Comparison of ENCODE assay signal across 23 cellular contexts in the genomic region with DNA sequence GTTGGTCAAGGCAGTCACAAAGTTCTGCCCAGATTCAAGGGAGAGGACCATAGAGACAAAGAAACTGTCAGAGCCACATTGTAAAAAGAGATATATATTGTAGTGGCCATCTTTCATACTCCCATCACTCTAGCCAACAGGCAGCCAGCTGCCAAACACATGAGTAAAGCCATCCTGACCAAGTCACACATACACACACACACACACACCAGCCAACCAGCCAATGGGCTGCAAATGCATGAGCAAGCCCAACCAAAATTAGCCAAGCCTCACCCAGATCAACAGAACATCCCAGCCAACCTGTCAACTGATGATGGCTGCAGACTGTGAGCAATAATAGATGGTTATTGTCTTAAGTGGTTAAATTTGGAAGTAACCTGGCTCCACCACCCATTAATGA.
A peak's percentile ranks its signal among the peaks of the same experiment; 100 is the strongest.
DNase-seq lines count a peak whose midpoint lies in the region; ATAC-seq and TF ChIP-seq lines count a peak whose summit lies in the region.
"Had no signal": no experiment of that assay in that cellular context is flagged by ENCODE, and none has a peak within 500 bp of the region (broad histone marks: within the 10 kb centered on the region; RNA-seq: fewer than 3 reads in every experiment).

No MANE protein-coding gene starts in this region.

- no peaks in the 10 kb centered on the region for H3K27me3 ChIP-seq in mammary epithelial cell (ENCODE audit: insufficient read depth, low read length)
- H3K27me3 ChIP-seq in uterus: no peaks in the 10 kb centered on the region
- H3K27me3 ChIP-seq: ascending aorta, gastroesophageal sphincter, spleen, suprapubic skin, vagina had no signal

- no peak overlapping the region for H3K9ac ChIP-seq in mammary epithelial cell (ENCODE audit: insufficient read depth, low read length)

- in situ Hi-C loops in mammary epithelial cell (cut with MboI; ENCODE audit: low sequenced_read_pairs in 2 of 2): no loop called here

- peaks cover 14% of the 10 kb centered on the region for H3K4me1 Mint-ChIP-seq in MCF 10A (ENCODE audit: insufficient read depth, unreplicated experiment)
- H3K4me1 Mint-ChIP-seq: activated naive CD4-positive, alpha-beta T cell treated with anti-CD3 and anti-CD28 coated beads, Interleukin-2, amount 10 ng/mL, durations not matched to agents 7 days and 5 days; nephron progenitor cell had no signal

- no peaks in the 10 kb centered on the region for H3K27me3 Mint-ChIP-seq in MCF 10A (ENCODE audit: insufficient read depth, unreplicated experiment)
- H3K27me3 Mint-ChIP-seq: activated naive CD4-positive, alpha-beta T cell treated with anti-CD3 and anti-CD28 coated beads, Interleukin-2, amount 10 ng/mL, durations not matched to agents 7 days and 5 days; activated T-cell treated with anti-CD3 and anti-CD28 coated beads, Interleukin-2, amount 50 U/mL, for 24 hours had no signal

- no peak overlapping the region for H3K27ac Mint-ChIP-seq in MCF 10A (ENCODE audit: low read depth, unreplicated experiment)
- H3K27ac Mint-ChIP-seq: activated CD8-positive, alpha-beta T cell treated with anti-CD3 and anti-CD28 coated beads, Interleukin-2, amount 10 ng/mL, durations not matched to agents 7 days and 5 days; activated naive CD4-positive, alpha-beta T cell treated with anti-CD3 and anti-CD28 coated beads, Interleukin-2, amount 10 ng/mL, durations not matched to agents 7 days and 5 days; activated T-cell treated with anti-CD3 and anti-CD28 coated beads, Interleukin-2, amount 50 U/mL, for 24 hours; mesothelial cell of epicardium; nephron progenitor cell had no signal

- H3K4me1 ChIP-seq in mammary epithelial cell (ENCODE audit: insufficient read depth, low read length) (peaks cover 24% of the 10 kb centered on the region), uterus (no peaks in the 10 kb centered on the region)
- H3K4me1 ChIP-seq: ascending aorta, spleen, suprapubic skin, vagina had no signal

- peak overlapping the region; percentile 29 for H2AFZ ChIP-seq in mammary epithelial cell (ENCODE audit: low read depth, low read length)

- H3K4me3 ChIP-seq in mammary epithelial cell (replicated peaks in 1 of 3; ENCODE audit: insufficient read depth in 1 of 3, low read depth in 2 of 3, low read length in 3 of 3) (no peak overlapping the region), fibroblast of mammary gland (ENCODE audit: control insufficient read depth, low read depth, low read length) (no peak overlapping the region), uterus (no peak overlapping the region)
- H3K4me3 ChIP-seq: ascending aorta, gastroesophageal sphincter, spleen, suprapubic skin, vagina had no signal

- no peaks in the 10 kb centered on the region for H3K79me2 ChIP-seq in mammary epithelial cell (ENCODE audit: insufficient read depth, low read length)

- ATAC-seq in HG02678 (IDR thresholded peaks at IDR 0.05; ENCODE audit: unreplicated experiment): no peak
- no peak for ATAC-seq in GM21717 (IDR thresholded peaks at IDR 0.05; ENCODE audit: unreplicated experiment)
- ATAC-seq: activated CD4-positive, CD25-positive, alpha-beta regulatory T cell treated with anti-CD3 and anti-CD28 coated beads, Interleukin-2, amount 50 U/mL, for 24 hours; activated CD8-positive, alpha-beta T cell treated with anti-CD3 and anti-CD28 coated beads, Interleukin-2, amount 10 ng/mL, durations not matched to agents 7 days and 5 days; gastroesophageal sphincter had no signal

- DNase-seq in mammary epithelial cell (peak; percentile 57), MCF 10A (ENCODE audit: unreplicated experiment) (no peak), NCI-H2227 treated with DMSO at 0.1 percent for 48 hours (lab: John Stamatoyannopoulos, UW) (peak; percentile 10), fibroblast of mammary gland (ENCODE audit: low read depth) (peak; percentile 90), uterus (peak; percentile 27 to 37)
- DNase-seq in stimulated activated CD8-positive, alpha-beta memory T cell treated with anti-CD3 and anti-CD28 coated beads, Interleukin-4, amount 100 ng/mL, for 48 hours: no peak
- DNase-seq: activated CD8-positive, alpha-beta T cell treated with anti-CD3 and anti-CD28 coated beads, Interleukin-2, amount 10 ng/mL, durations not matched to agents 7 days and 5 days; activated naive CD4-positive, alpha-beta T cell treated with anti-CD3 and anti-CD28 coated beads, Interleukin-2, amount 10 ng/mL, durations not matched to agents 7 days and 5 days; activated T-cell treated with anti-CD3 and anti-CD28 coated beads, Interleukin-2, amount 50 U/mL, for 24 hours; DMS 273 treated with DMSO at 0.1 percent for 48 hours; NCI-H1436 treated with DMSO at 0.1 percent for 48 hours; NCI-H345; nephron progenitor cell; spleen had no signal

- no peaks in the 10 kb centered on the region for H3K9me3 Mint-ChIP-seq in MCF 10A (ENCODE audit: unreplicated experiment)

- peak overlapping the region; percentile 69 for H3K27ac ChIP-seq in mammary epithelial cell (ENCODE audit: insufficient read depth, low read depth, low read length)
- H3K27ac ChIP-seq in uterus: no peak overlapping the region
- H3K27ac ChIP-seq: ascending aorta, C4-2B, gastroesophageal sphincter, spleen, suprapubic skin, vagina had no signal

- no peaks in the 10 kb centered on the region for H4K20me1 ChIP-seq in mammary epithelial cell (ENCODE audit: insufficient read depth, low read length)

- H3K4me3 Mint-ChIP-seq in MCF 10A (ENCODE audit: unreplicated experiment): no peak overlapping the region
- H3K4me3 Mint-ChIP-seq: activated CD8-positive, alpha-beta T cell treated with anti-CD3 and anti-CD28 coated beads, Interleukin-2, amount 10 ng/mL, durations not matched to agents 7 days and 5 days; activated naive CD4-positive, alpha-beta T cell treated with anti-CD3 and anti-CD28 coated beads, Interleukin-2, amount 10 ng/mL, durations not matched to agents 7 days and 5 days; activated T-cell treated with anti-CD3 and anti-CD28 coated beads, Interleukin-2, amount 50 U/mL, for 24 hours; mesothelial cell of epicardium; nephron progenitor cell had no signal

- CTCF ChIA-PET in mammary epithelial cell (lab: Charles Lee; ENCODE audit: low non-redundant PET): no interaction called here
- CTCF ChIA-PET in MCF 10A (lab: Yijun Ruan, JAX): interaction anchor here (1.1 kb wide), 1 partner anchor 44 kb away, joined by 3 read pairs; no protein-coding TSS in a partner anchor

- H3K36me3 ChIP-seq in mammary epithelial cell (ENCODE audit: insufficient read depth, low read length) (no peaks in the 10 kb centered on the region), uterus (no peaks in the 10 kb centered on the region)
- H3K36me3 ChIP-seq: ascending aorta, gastroesophageal sphincter, spleen, suprapubic skin, vagina had no signal

- dilution Hi-C loops in mammary epithelial cell (cut with HindIII; ENCODE audit: low sequenced_read_pairs): no loop called here

- H3K4me2 ChIP-seq in mammary epithelial cell (ENCODE audit: insufficient read depth, low read depth, low read length): peak overlapping the region; percentile 39

- H3K36me3 Mint-ChIP-seq in MCF 10A (ENCODE audit: insufficient read depth, unreplicated experiment): no peaks in the 10 kb centered on the region
- H3K36me3 Mint-ChIP-seq: activated naive CD4-positive, alpha-beta T cell treated with anti-CD3 and anti-CD28 coated beads, Interleukin-2, amount 10 ng/mL, durations not matched to agents 7 days and 5 days had no signal

- no peak for TF ChIP-seq POLR2A in uterus (IDR thresholded peaks at IDR 0.05)

- POLR2A ChIA-PET in MCF 10A (lab: Yijun Ruan, JAX): no interaction called here

- intact Hi-C loops in mammary epithelial cell (cut with micrococcal nuclease): loop anchor here (2.0 kb wide), 2 partner anchors 44 to 48 kb away; no protein-coding TSS in a partner anchor
- intact Hi-C loops in MCF 10A (cut with micrococcal nuclease): no loop called here
- intact Hi-C loops in uterus (cut with DNase I; ENCODE audit: low total_unique reads): no loop called here

- BruUV-seq in mammary epithelial cell (replicated peaks; lab: Mats Ljungman, UMichigan) (no TSS peak), MCF 10A (replicated peaks; lab: Mats Ljungman, UMichigan) (no TSS peak)

- TF ChIP-seq CTCF in mammary epithelial cell (conservative IDR thresholded peaks at IDR 0.05 in 1 of 2, IDR thresholded peaks at IDR 0.05 in 1 of 2; ENCODE audit: extremely low read depth in 1 of 2, insufficient read depth in 1 of 2, low read depth in 1 of 2, low read length in 2 of 2): no peak
- no peak for TF ChIP-seq CTCF in MCF 10A (IDR thresholded peaks at IDR 0.05; ENCODE audit: unreplicated experiment)
- TF ChIP-seq CTCF in fibroblast of mammary gland (conservative IDR thresholded peaks at IDR 0.05; ENCODE audit: control insufficient read depth, insufficient read depth, low read depth, low read length): no peak
- no peak for TF ChIP-seq CTCF in uterus (IDR thresholded peaks at IDR 0.05)

- no peaks in the 10 kb centered on the region for H3K9me3 ChIP-seq in mammary epithelial cell (replicated peaks; ENCODE audit: insufficient read depth, low read length)
- H3K9me3 ChIP-seq in uterus: no peaks in the 10 kb centered on the region
- H3K9me3 ChIP-seq: ascending aorta, gastroesophageal sphincter, spleen, suprapubic skin, vagina had no signal

Comparison
In these comparisons a context has a peak if more than half of its experiments do, and no peak if none do; other contexts are left out.
1. DNase-seq: peak in mammary epithelial cell (single experiment), NCI-H2227 treated with DMSO at 0.1 percent for 48 hours (single experiment), fibroblast of mammary gland (single experiment) and uterus (2 of 2); none in MCF 10A (single experiment) and stimulated activated CD8-positive, alpha-beta memory T cell treated with anti-CD3 and anti-CD28 coated beads, Interleukin-4, amount 100 ng/mL, for 48 hours (single experiment).